In the genomic region with DNA sequence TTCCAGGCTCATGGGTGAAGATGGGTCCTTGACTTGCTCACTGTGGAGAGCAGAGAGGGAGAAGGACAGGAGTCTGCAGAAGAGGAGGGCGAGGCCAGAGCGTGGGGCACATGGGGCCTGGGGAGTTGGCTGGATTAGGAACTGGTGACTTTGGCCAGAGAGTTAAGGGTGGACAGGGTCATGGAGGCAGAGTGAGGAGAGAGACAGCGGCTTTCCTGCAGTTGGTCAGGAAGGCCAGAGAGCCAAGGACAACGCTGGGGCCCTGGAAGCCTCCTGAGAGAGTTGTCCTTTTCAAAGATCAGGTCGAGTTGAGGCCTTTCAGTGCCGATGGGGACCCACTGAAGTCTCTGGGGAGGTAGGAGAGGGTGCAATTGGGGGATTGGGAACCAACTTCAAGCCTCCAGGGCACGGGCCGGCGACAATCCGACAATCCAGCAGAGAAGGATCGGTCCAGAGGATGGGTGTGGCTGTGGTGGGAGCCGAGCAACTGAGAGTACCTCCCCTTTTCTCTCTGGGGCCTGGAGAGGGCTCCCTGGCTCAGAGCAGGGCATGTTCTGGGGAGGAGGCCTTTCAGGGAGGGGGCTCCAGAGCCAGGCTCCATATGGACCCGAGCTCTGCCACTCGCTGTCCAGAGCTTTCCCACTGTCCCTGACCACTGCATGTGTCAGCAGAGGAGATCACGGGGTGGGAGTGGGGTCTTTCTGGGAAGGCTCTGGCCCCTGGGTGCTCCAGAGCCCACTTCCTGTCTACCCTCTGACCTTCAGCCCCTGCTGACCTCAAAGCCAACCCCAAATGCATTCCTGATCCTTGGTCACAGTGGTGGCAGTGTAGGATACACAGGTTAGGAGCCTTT, we compare ENCODE assay signal across 9 cellular contexts. TPM values are rescaled to one million over a fixed set of nuclear protein-coding genes. Genes with fewer than 3 reads are reported as not detected.
DNase-seq lines count a peak whose midpoint lies in the region; ATAC-seq, FAIRE-seq and TF ChIP-seq lines count a peak whose summit lies in the region.
"Had no signal": no experiment of that assay in that cellular context is flagged by ENCODE, and none has a peak within 500 bp of the region (broad histone marks: within the 10 kb centered on the region; RNA-seq: fewer than 3 reads in every experiment).

No MANE protein-coding gene starts in this region.

- H3K79me2 ChIP-seq in endothelial cell of umbilical vein (ENCODE audit: control insufficient read depth, insufficient read depth, low read length), result peaks cover 67% of the 10 kb centered on the region
- H3K79me2 ChIP-seq in neural progenitor cell (ENCODE audit: low read depth), result peaks cover 11% of the 10 kb centered on the region

- no peak for TF ChIP-seq CTCF in AG10803 (conservative IDR thresholded peaks at IDR 0.05; ENCODE audit: low read length)
- TF ChIP-seq CTCF in Panc1 (IDR thresholded peaks at IDR 0.05), result no peak
- no peak for TF ChIP-seq CTCF in endothelial cell of umbilical vein (IDR thresholded peaks at IDR 0.05; ENCODE audit: extremely low read depth in 1 of 2, insufficient read depth in 1 of 2, low read depth in 1 of 2, low read length in 2 of 2)
- no peak for TF ChIP-seq CTCF in neural progenitor cell (IDR thresholded peaks at IDR 0.05)

- DNase-seq in AG10803 (ENCODE audit: low read depth) (peak; percentile 15), Panc1 (ENCODE audit: low read depth, low spot score) (no peak), endothelial cell of umbilical vein (ENCODE audit: low read depth, low spot score) (no peak), neural progenitor cell (ENCODE audit: low spot score) (no peak), NCI-H1417 treated with DMSO at 0.1 percent for 48 hours (lab: John Stamatoyannopoulos, UW) (no peak)

- dilution Hi-C loops in endothelial cell of umbilical vein (cut with MboI; ENCODE audit: extremely low pct_ligation_motif_present, low sequenced_read_pairs), result no loop called here

- H2AFZ ChIP-seq in endothelial cell of umbilical vein (ENCODE audit: low read depth, low read length) (no peak overlapping the region), neural progenitor cell (replicated peaks) (no peak overlapping the region)

- H3K4me2 ChIP-seq in endothelial cell of umbilical vein (ENCODE audit: insufficient read depth, low read length) (peak overlapping the region; percentile 54), neural progenitor cell (no peak overlapping the region)

- POLR2A ChIA-PET in Panc1 (lab: Charles Lee) (no interaction called here), endothelial cell of umbilical vein (lab: Charles Lee) (interaction anchor here (0.6 to 1.7 kb wide), 4 partner anchors 21 to 35 kb away, joined by 3 to 8 read pairs (median 6); no protein-coding TSS in a partner anchor)

- no peak for ATAC-seq in Panc1
- ATAC-seq in GM21786 (IDR thresholded peaks at IDR 0.05; ENCODE audit: unreplicated experiment), result no peak
- ATAC-seq in GM19023 (IDR thresholded peaks at IDR 0.05; ENCODE audit: unreplicated experiment), result no peak
- ATAC-seq in GM21825 (IDR thresholded peaks at IDR 0.05; ENCODE audit: unreplicated experiment), result no peak

- in situ Hi-C loops in Panc1 (cut with HindIII; ENCODE audit: low pct_unique_long_range_greater_than_20kb, low sequenced_read_pairs), result no loop called here

- no peaks in the 10 kb centered on the region for H3K9me1 ChIP-seq in endothelial cell of umbilical vein (replicated peaks; ENCODE audit: control insufficient read depth, extremely low read depth, insufficient read depth, low read length)

- H3K36me3 ChIP-seq in Panc1 (ENCODE audit: control insufficient read depth, insufficient read depth, low read length) (no peaks in the 10 kb centered on the region), endothelial cell of umbilical vein (ENCODE audit: control insufficient read depth in 2 of 2, extremely low read depth in 1 of 2, insufficient read depth in 2 of 2, low read length in 2 of 2) (peaks cover 17 to 38% of the 10 kb centered on the region in 2 experiments), neural progenitor cell (no peaks in the 10 kb centered on the region)

- H3K9me3 ChIP-seq in Panc1 (ENCODE audit: control insufficient read depth, insufficient read depth, low read depth, low read length) (no peaks in the 10 kb centered on the region), endothelial cell of umbilical vein (replicated peaks; ENCODE audit: control insufficient read depth, insufficient read depth, low read length) (no peaks in the 10 kb centered on the region), neural progenitor cell (ENCODE audit: low read depth) (no peaks in the 10 kb centered on the region)

- intact Hi-C loops in Panc1 (cut with micrococcal nuclease; ENCODE audit: unreplicated experiment), result no loop called here
- intact Hi-C loops in endothelial cell of umbilical vein (cut with micrococcal nuclease), result no loop called here

- H3K9me3 Mint-ChIP-seq in neural progenitor cell, result no peaks in the 10 kb centered on the region

- H4K20me1 ChIP-seq in endothelial cell of umbilical vein (replicated peaks; ENCODE audit: control insufficient read depth, extremely low read depth, insufficient read depth, low read length) (no peaks in the 10 kb centered on the region), neural progenitor cell (ENCODE audit: low read depth) (peaks cover 35% of the 10 kb centered on the region)

- FAIRE-seq in endothelial cell of umbilical vein (lab: Jason Lieb, UNC), result peak; percentile 72
- FAIRE-seq: G401.6 had no signal

- H3K9ac ChIP-seq in endothelial cell of umbilical vein (replicated peaks; ENCODE audit: extremely low read depth, insufficient read depth, low read length) (peak overlapping the region; percentile 39), neural progenitor cell (no peak overlapping the region)

- H3K27me3 ChIP-seq in Panc1 (ENCODE audit: control insufficient read depth, insufficient read depth, low read length), result no peaks in the 10 kb centered on the region
- H3K27me3 ChIP-seq in endothelial cell of umbilical vein (ENCODE audit: control insufficient read depth in 2 of 2, insufficient read depth in 2 of 2, low read length in 2 of 2), result no peaks in the 10 kb centered on the region
- no peaks in the 10 kb centered on the region for H3K27me3 ChIP-seq in neural progenitor cell

- peaks cover 4% of the 10 kb centered on the region for H3K27me3 Mint-ChIP-seq in neural progenitor cell (ENCODE audit: insufficient read depth, low read depth)

- H3F3A ChIP-seq in neural progenitor cell (ENCODE audit: low read depth), result no peaks in the 10 kb centered on the region

- BruUV-seq in Panc1 (replicated peaks; lab: Mats Ljungman, UMichigan) (no TSS peak), endothelial cell of umbilical vein (replicated peaks; lab: Mats Ljungman, UMichigan) (no TSS peak)

- CTCF ChIA-PET in Panc1 (lab: Charles Lee), result interaction anchor here (1.2 kb wide), 1 partner anchor 83 kb away, joined by 4 read pairs; the partner anchor contains the start of gene SPOUT1
- CTCF ChIA-PET in endothelial cell of umbilical vein (lab: Charles Lee), result interaction anchor here (1.0 to 1.3 kb wide), 3 partner anchors 14 to 27 kb away, joined by 4 to 6 read pairs (median 5); no protein-coding TSS in a partner anchor

- H3K4me1 Mint-ChIP-seq in neural progenitor cell, result peaks cover 16% of the 10 kb centered on the region

- H3K4me3 Mint-ChIP-seq in neural progenitor cell, result no peak overlapping the region

- H3K4me3 ChIP-seq in AG10803 (ENCODE audit: low read length) (no peak overlapping the region), Panc1 (ENCODE audit: low read depth in 2 of 2, low read length in 2 of 2) (no peak overlapping the region), endothelial cell of umbilical vein (replicated peaks in 1 of 3; ENCODE audit: insufficient read depth in 1 of 3, low read depth in 1 of 3, low read length in 3 of 3) (peak overlapping the region in 1 of 3 experiments; percentile 10), neural progenitor cell (no peak overlapping the region)

- H3K27ac ChIP-seq in Panc1 (ENCODE audit: low read length), result 0 out of 2 replicates have a peak overlapping the region, but pooled peaks have one; percentile 29
- peak overlapping the region; percentile 94 for H3K27ac ChIP-seq in endothelial cell of umbilical vein (ENCODE audit: insufficient read depth, low read depth, low read length)
- H3K27ac ChIP-seq in neural progenitor cell, result no peak overlapping the region

- H3K36me3 Mint-ChIP-seq in neural progenitor cell, result peaks cover 22% of the 10 kb centered on the region

- peak; percentile 32 for TF ChIP-seq POLR2A in endothelial cell of umbilical vein (IDR thresholded peaks at IDR 0.05; ENCODE audit: low read depth, low read length)

- H3K4me1 ChIP-seq in Panc1 (ENCODE audit: control insufficient read depth, insufficient read depth, low read length), result peaks cover 12% of the 10 kb centered on the region; the same call in 1 of the 2 replicates
- H3K4me1 ChIP-seq in endothelial cell of umbilical vein (ENCODE audit: control insufficient read depth, extremely low read depth, insufficient read depth, low read length), result peaks cover 69% of the 10 kb centered on the region
- H3K4me1 ChIP-seq in neural progenitor cell, result peaks cover 16% of the 10 kb centered on the region

- H3K27ac Mint-ChIP-seq in neural progenitor cell, result peak overlapping the region; percentile 87

RNA-seq across cellular contexts. Expression of gene PHYHD1, which starts 7.5 kb away (rescaled TPM):
- total RNA-seq in Panc1 (2021; ENCODE audit: unreplicated experiment) (not detected), endothelial cell of umbilical vein (0.30 and 1.8 TPM in 2 replicates), neural progenitor cell (ENCODE audit: low replicate concordance) (15.2 and 19.0 TPM in 2 replicates)
- not detected for polyA plus RNA-seq in Panc1 (2012; ENCODE audit: insufficient read length)
- 1.1 and 1.8 TPM in 2 replicates for polyA plus RNA-seq in endothelial cell of umbilical vein
- polyA plus RNA-seq in endothelial cell of umbilical vein (2011; cell fraction: cytosol; rRNA removed), result 0.77 and 1.2 TPM in 2 replicates
- polyA plus RNA-seq in endothelial cell of umbilical vein (2011; cell fraction: nucleus; rRNA removed), result 2.7 and 3.0 TPM in 2 replicates
- not detected in 2 replicates for polyA plus RNA-seq in endothelial cell of umbilical vein (2012)
- 0.28 and 1.3 TPM in 2 replicates for polyA minus RNA-seq in endothelial cell of umbilical vein
- polyA minus RNA-seq in endothelial cell of umbilical vein (2011; cell fraction: cytosol; rRNA and poly(A)+ RNA removed), result not detected
- polyA minus RNA-seq in endothelial cell of umbilical vein (2011; cell fraction: nucleus; rRNA and poly(A)+ RNA removed), result 1.6 and 1.7 TPM in 2 replicates

RNA-seq across cellular contexts. Expression of gene LRRC8A, which starts 31.3 kb away (rescaled TPM):
- total RNA-seq in Panc1 (2021; ENCODE audit: unreplicated experiment), result 16.4 TPM
- polyA plus RNA-seq in Panc1 (2012; ENCODE audit: insufficient read length), result 18.1 TPM
- total RNA-seq in endothelial cell of umbilical vein, result 99.6 and 126 TPM in 2 replicates
- 129 and 134 TPM in 2 replicates for polyA plus RNA-seq in endothelial cell of umbilical vein
- polyA plus RNA-seq in endothelial cell of umbilical vein (2011; cell fraction: cytosol; rRNA removed), result 114 TPM in 2 replicates
- 66.6 and 67.7 TPM in 2 replicates for polyA plus RNA-seq in endothelial cell of umbilical vein (2011; cell fraction: nucleus; rRNA removed)
- polyA plus RNA-seq in endothelial cell of umbilical vein (2012), result 82.3 and 108 TPM in 2 replicates
- polyA minus RNA-seq in endothelial cell of umbilical vein, result 179 and 186 TPM in 2 replicates
- polyA minus RNA-seq in endothelial cell of umbilical vein (2011; cell fraction: cytosol; rRNA and poly(A)+ RNA removed), result 21.5 TPM
- 55.5 and 56.5 TPM in 2 replicates for polyA minus RNA-seq in endothelial cell of umbilical vein (2011; cell fraction: nucleus; rRNA and poly(A)+ RNA removed)
- 17.1 and 42.8 TPM in 2 replicates for total RNA-seq in neural progenitor cell (ENCODE audit: low replicate concordance)

RNA-seq across cellular contexts. Expression of gene KYAT1, which starts 31.5 kb away (rescaled TPM):
- total RNA-seq in Panc1 (2021; ENCODE audit: unreplicated experiment) (6.1 TPM), endothelial cell of umbilical vein (7.2 and 8.0 TPM in 2 replicates), neural progenitor cell (ENCODE audit: low replicate concordance) (21.7 and 29.1 TPM in 2 replicates)
- polyA plus RNA-seq in Panc1 (2012; ENCODE audit: insufficient read length), result 7.6 TPM
- 9.6 and 10.3 TPM in 2 replicates for polyA plus RNA-seq in endothelial cell of umbilical vein
- polyA plus RNA-seq in endothelial cell of umbilical vein (2011; cell fraction: cytosol; rRNA removed), result 6.9 and 7.2 TPM in 2 replicates
- polyA plus RNA-seq in endothelial cell of umbilical vein (2011; cell fraction: nucleus; rRNA removed), result 27.0 and 28.9 TPM in 2 replicates
- 5.8 and 8.3 TPM in 2 replicates for polyA plus RNA-seq in endothelial cell of umbilical vein (2012)
- 6.1 and 8.5 TPM in 2 replicates for polyA minus RNA-seq in endothelial cell of umbilical vein
- polyA minus RNA-seq in endothelial cell of umbilical vein (2011; cell fraction: cytosol; rRNA and poly(A)+ RNA removed), result 11.5 TPM
- polyA minus RNA-seq in endothelial cell of umbilical vein (2011; cell fraction: nucleus; rRNA and poly(A)+ RNA removed), result 5.9 and 7.1 TPM in 2 replicates

RNA-seq across cellular contexts. Expression of gene DOLK, which starts 34.1 kb away (rescaled TPM):
- total RNA-seq in Panc1 (2021; ENCODE audit: unreplicated experiment) (20.0 TPM), endothelial cell of umbilical vein (18.8 and 22.3 TPM in 2 replicates), neural progenitor cell (ENCODE audit: low replicate concordance) (8.2 and 16.8 TPM in 2 replicates)
- 20.1 TPM for polyA plus RNA-seq in Panc1 (2012; ENCODE audit: insufficient read length)
- polyA plus RNA-seq in endothelial cell of umbilical vein, result 59.8 and 71.6 TPM in 2 replicates
- 26.2 and 27.5 TPM in 2 replicates for polyA plus RNA-seq in endothelial cell of umbilical vein (2011; cell fraction: cytosol; rRNA removed)
- polyA plus RNA-seq in endothelial cell of umbilical vein (2011; cell fraction: nucleus; rRNA removed), result 13.3 and 13.6 TPM in 2 replicates
- 22.6 and 24.8 TPM in 2 replicates for polyA plus RNA-seq in endothelial cell of umbilical vein (2012)
- 68.3 and 77.7 TPM in 2 replicates for polyA minus RNA-seq in endothelial cell of umbilical vein
- 17.3 TPM for polyA minus RNA-seq in endothelial cell of umbilical vein (2011; cell fraction: cytosol; rRNA and poly(A)+ RNA removed)
- 15.5 and 18.1 TPM in 2 replicates for polyA minus RNA-seq in endothelial cell of umbilical vein (2011; cell fraction: nucleus; rRNA and poly(A)+ RNA removed)

RNA-seq across cellular contexts. Expression of gene NUP188, which starts 34.2 kb away (rescaled TPM):
- total RNA-seq in Panc1 (2021; ENCODE audit: unreplicated experiment), result 69.9 TPM
- polyA plus RNA-seq in Panc1 (2012; ENCODE audit: insufficient read length), result 42.6 TPM
- total RNA-seq in endothelial cell of umbilical vein, result 62.1 and 66.2 TPM in 2 replicates
- polyA plus RNA-seq in endothelial cell of umbilical vein, result 62.7 TPM in 2 replicates
- 46.2 and 57.1 TPM in 2 replicates for polyA plus RNA-seq in endothelial cell of umbilical vein (2011; cell fraction: cytosol; rRNA removed)
- polyA plus RNA-seq in endothelial cell of umbilical vein (2011; cell fraction: nucleus; rRNA removed), result 105 and 115 TPM in 2 replicates
- polyA plus RNA-seq in endothelial cell of umbilical vein (2012), result 43.7 and 48.4 TPM in 2 replicates
- polyA minus RNA-seq in endothelial cell of umbilical vein, result 198 and 201 TPM in 2 replicates
- polyA minus RNA-seq in endothelial cell of umbilical vein (2011; cell fraction: cytosol; rRNA and poly(A)+ RNA removed), result 180 TPM
- 102 and 120 TPM in 2 replicates for polyA minus RNA-seq in endothelial cell of umbilical vein (2011; cell fraction: nucleus; rRNA and poly(A)+ RNA removed)
- total RNA-seq in neural progenitor cell (ENCODE audit: low replicate concordance), result 66.7 and 80.0 TPM in 2 replicates
